In the genomic region with DNA sequence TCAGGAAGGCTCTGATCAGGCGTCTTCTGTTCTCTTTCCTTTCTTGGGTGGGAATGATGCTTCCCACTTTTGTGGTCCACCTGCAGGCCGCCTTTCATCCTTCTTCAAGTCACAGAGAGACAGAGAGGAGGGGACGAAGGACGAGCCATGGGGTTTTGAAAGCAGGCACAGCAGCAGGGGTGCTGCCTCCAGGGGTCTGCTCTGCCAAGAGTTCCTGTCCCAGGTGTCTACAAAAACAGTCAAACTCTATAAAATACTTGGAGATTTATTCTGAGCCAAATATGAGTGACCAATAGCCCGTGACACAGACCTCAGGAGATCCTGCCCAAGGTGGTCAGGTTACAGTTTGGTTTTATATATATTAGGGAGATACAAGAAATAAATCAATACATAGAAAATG, we compare ENCODE assay signal across 15 cellular contexts. TPM values are rescaled to one million over a fixed set of nuclear protein-coding genes. Genes with fewer than 3 reads are reported as not detected.
DNase-seq lines count a peak whose midpoint lies in the region; TF ChIP-seq lines count a peak whose summit lies in the region.
"Had no signal": no experiment of that assay in that cellular context is flagged by ENCODE, and none has a peak within 500 bp of the region (broad histone marks: within the 10 kb centered on the region; RNA-seq: fewer than 3 reads in every experiment).

No MANE protein-coding gene starts in this region.

- TF ChIP-seq POLR2A in esophagus squamous epithelium (IDR thresholded peaks at IDR 0.05) (no peak), spleen (IDR thresholded peaks at IDR 0.05) (no peak), ovary (IDR thresholded peaks at IDR 0.05) (no peak)

- no peak overlapping the region for H3K4me3 ChIP-seq in CD4-positive, alpha-beta memory T cell (ENCODE audit: low read length in 2 of 2)
- H3K4me3 ChIP-seq in HL-60 (replicated peaks; ENCODE audit: insufficient read depth, low read length) (no peak overlapping the region), esophagus squamous epithelium (no peak overlapping the region), spleen (peak overlapping the region in 1 of 8 donors; percentile 59), ovary (no peak overlapping the region)
- H3K4me3 ChIP-seq: colonic mucosa had no signal

- 77 to 90% methylated on average over 4 to 5 of the region's 5 CpGs for WGBS in esophagus squamous epithelium, 2 donors
- 73 to 87% (median 76%) methylated on average over 5 of the region's 5 CpGs for WGBS in spleen, 5 donors
- 94 to 99% (median 96%) methylated on average over 5 of the region's 5 CpGs for WGBS in ovary, 3 donors

- peaks cover 0 to 4% (median 0%) of the 10 kb centered on the region in 8 donors for H3K9me3 Mint-ChIP-seq in CD4-positive, alpha-beta memory T cell
- H3K9me3 Mint-ChIP-seq: CD14-positive monocyte; nephron progenitor cell; stimulated activated naive CD8-positive, alpha-beta T cell treated with anti-CD3 and anti-CD28 coated beads, Interleukin-15, Interleukin-2, amounts not matched to agents 100 ng/mL and 50 ng/mL, for 24 hours had no signal

- H3K27ac Mint-ChIP-seq in CD4-positive, alpha-beta memory T cell: no peak overlapping the region
- H3K27ac Mint-ChIP-seq: CD14-positive monocyte; nephron progenitor cell; stimulated activated naive CD8-positive, alpha-beta T cell treated with anti-CD3 and anti-CD28 coated beads, Interleukin-15, Interleukin-2, amounts not matched to agents 100 ng/mL and 50 ng/mL, for 24 hours had no signal

- no peaks in the 10 kb centered on the region for H3K27me3 ChIP-seq in CD4-positive, alpha-beta memory T cell (ENCODE audit: insufficient read depth, low read length)
- H3K27me3 ChIP-seq in HL-60 (ENCODE audit: insufficient read depth, poor library complexity, severe bottlenecking) (no peaks in the 10 kb centered on the region), esophagus squamous epithelium (no peaks in the 10 kb centered on the region), spleen (replicated peaks in 1 of 7) (no peaks in the 10 kb centered on the region), ovary (no peaks in the 10 kb centered on the region)
- H3K27me3 ChIP-seq: colonic mucosa had no signal

- peaks cover 0 to 2% of the 10 kb centered on the region in 2 donors for H3K27me3 Mint-ChIP-seq in CD4-positive, alpha-beta memory T cell
- H3K27me3 Mint-ChIP-seq: stimulated activated naive CD8-positive, alpha-beta T cell treated with anti-CD3 and anti-CD28 coated beads, Interleukin-15, Interleukin-2, amounts not matched to agents 100 ng/mL and 50 ng/mL, for 24 hours had no signal

- TF ChIP-seq EP300 in ovary (IDR thresholded peaks at IDR 0.05): no peak

- peak overlapping the region in 6 of 8 donors; percentile 49 to 90 (median 84) for H3K4me3 Mint-ChIP-seq in CD4-positive, alpha-beta memory T cell
- H3K4me3 Mint-ChIP-seq: nephron progenitor cell; stimulated activated naive CD8-positive, alpha-beta T cell treated with anti-CD3 and anti-CD28 coated beads, Interleukin-15, Interleukin-2, amounts not matched to agents 100 ng/mL and 50 ng/mL, for 24 hours had no signal

- CTCF ChIA-PET in CD4-positive, alpha-beta memory T cell (lab: Charles Lee; ENCODE audit: partially characterized antibody): interaction anchor here (1.5 to 7.3 kb wide), 5 partner anchors 18 to 70 kb away, joined by 4 to 258 read pairs (median 133); a partner anchor contains a TSS

- no peaks in the 10 kb centered on the region for H3K9me3 ChIP-seq in CD4-positive, alpha-beta memory T cell (ENCODE audit: control insufficient read depth in 1 of 2, low read length in 2 of 2)
- H3K9me3 ChIP-seq in esophagus squamous epithelium: no peaks in the 10 kb centered on the region
- H3K9me3 ChIP-seq in spleen: no peaks in the 10 kb centered on the region
- no peaks in the 10 kb centered on the region for H3K9me3 ChIP-seq in ovary
- H3K9me3 ChIP-seq: colonic mucosa had no signal

- H3K4me1 ChIP-seq in CD4-positive, alpha-beta memory T cell (ENCODE audit: insufficient read depth, low read length): peaks cover 99% of the 10 kb centered on the region
- H3K4me1 ChIP-seq in esophagus squamous epithelium (peaks cover 4 to 40% (median 11%) of the 10 kb centered on the region in 3 donors), spleen (peaks cover 49 to 100% (median 97%) of the 10 kb centered on the region in 6 donors), ovary (ENCODE audit: insufficient read depth) (peaks cover 8% of the 10 kb centered on the region)
- H3K4me1 ChIP-seq: colonic mucosa had no signal

- H3K36me3 Mint-ChIP-seq in CD4-positive, alpha-beta memory T cell: peaks cover 0 to 3% of the 10 kb centered on the region in 2 donors

- peak in 1 of 5 donors; percentile 10 for DNase-seq in CD4-positive, alpha-beta memory T cell
- DNase-seq in HL-60 (ENCODE audit: low read depth in 1 of 2, low spot score in 1 of 2): no peak
- no peak for DNase-seq in esophagus squamous epithelium (lab: John Stamatoyannopoulos, UW)
- no peak for DNase-seq in spleen
- DNase-seq in ovary: no peak
- no peak for DNase-seq in stimulated activated CD4-positive, alpha-beta T cell treated with anti-CD3 and anti-CD28 coated beads, Interleukin-4, amount 100 ng/mL, for 24 hours
- DNase-seq in EL: no peak
- DNase-seq: amniotic stem cell, colonic mucosa, NCI-H2107, NCI-H774, nephron progenitor cell had no signal

- intact Hi-C loops in CD4-positive, alpha-beta memory T cell (cut with micrococcal nuclease): no loop called here
- intact Hi-C loops in esophagus squamous epithelium (cut with DNase I) (no loop called here), spleen (cut with DNase I; ENCODE audit: low total_unique reads) (no loop called here), ovary (cut with DNase I) (loop anchor here in 1 of 4 donors (5.0 kb wide), 1 partner anchor 65 kb away; no protein-coding TSS in a partner anchor)

- H3K27ac ChIP-seq in CD4-positive, alpha-beta memory T cell (ENCODE audit: low read depth, low read length): peak overlapping the region; percentile 94
- H3K27ac ChIP-seq in HL-60 (replicated peaks) (peak overlapping the region; percentile 77), esophagus squamous epithelium (peak overlapping the region in 3 of 4 donors; percentile 73 to 87 (median 77)), spleen (peak overlapping the region; percentile 78 to 95 (median 86)), ovary (peak overlapping the region in 1 of 2 donors; percentile 66)

- TF ChIP-seq CTCF in HL-60 (IDR thresholded peaks at IDR 0.05; ENCODE audit: insufficient read depth, low read length) (no peak), esophagus squamous epithelium (IDR thresholded peaks at IDR 0.05) (no peak), spleen (IDR thresholded peaks at IDR 0.05 in 8 of 11, conservative IDR thresholded peaks at IDR 0.05 in 3 of 11) (no peak), ovary (IDR thresholded peaks at IDR 0.05) (no peak)

- peaks cover 0 to 53% (median 24%) of the 10 kb centered on the region in 4 donors for H3K4me1 Mint-ChIP-seq in CD4-positive, alpha-beta memory T cell

- POLR2A ChIA-PET in CD4-positive, alpha-beta memory T cell (lab: Charles Lee; ENCODE audit: partially characterized antibody): interaction anchor here (2.5 to 10.6 kb wide), 6 partner anchors 14 to 70 kb away, joined by 31 to 664 read pairs (median 110); a partner anchor contains a TSS

- no peaks in the 10 kb centered on the region for H3K36me3 ChIP-seq in CD4-positive, alpha-beta memory T cell (ENCODE audit: insufficient read depth, low read length)
- H3K36me3 ChIP-seq in esophagus squamous epithelium (no peaks in the 10 kb centered on the region), spleen (no peaks in the 10 kb centered on the region), ovary (no peaks in the 10 kb centered on the region)
- H3K36me3 ChIP-seq: colonic mucosa had no signal

RNA-seq across cellular contexts. Expression of a gene that starts 34.5 kb away (rescaled TPM):
- 100 to 1,000 TPM; 291 to 318 TPM for total RNA-seq in CD4-positive, alpha-beta memory T cell
- polyA plus RNA-seq in CD4-positive, alpha-beta memory T cell: 100 to 1,000 TPM; 117 to 259 TPM
- total RNA-seq in esophagus squamous epithelium (10 to 100 TPM in 3 of 4 donors, 1 to 10 TPM in 1; 3.9 to 17.9 (median 12.6) TPM), spleen (100 to 1,000 TPM; 186 to 272 (median 219) TPM), ovary (10 to 100 TPM in 3 of 7 donors, 1 to 10 TPM in 4; 5.0 to 15.7 (median 6.4) TPM)
- polyA plus RNA-seq in spleen (10 to 100 TPM; 28.3 to 33.1 (median 29.3) TPM), ovary (10 to 100 TPM in 1 of 2 donors, 1 to 10 TPM in 1; 3.1 to 31.1 TPM)

RNA-seq across cellular contexts. Expression of a gene that starts 57.1 kb away (rescaled TPM):
- not detected for total RNA-seq in CD4-positive, alpha-beta memory T cell
- not detected for polyA plus RNA-seq in CD4-positive, alpha-beta memory T cell
- total RNA-seq in esophagus squamous epithelium: 1 to 10 TPM in 3 of 4 donors, under 1 TPM in 1; 0.38 to 9.3 (median 2.4) TPM
- total RNA-seq in spleen: 1 to 10 TPM in 3 of 7 donors, under 1 TPM in 4; 0.13 to 2.2 (median 0.97) TPM
- polyA plus RNA-seq in spleen: under 1 TPM; 0.63 to 0.80 (median 0.74) TPM
- total RNA-seq in ovary: 10 to 100 TPM in 1 of 7 donors, 1 to 10 TPM in 4, under 1 TPM in 2; 0.24 to 13.6 (median 2.0) TPM
- polyA plus RNA-seq in ovary: 10 to 100 TPM in 1 of 2 donors, 1 to 10 TPM in 1; 3.5 to 12.1 TPM
- total RNA-seq: T-helper 2 cell treated with Interferon-gamma antibody and Interleukin-4, amounts not matched to agents 100 ng/mL and 5 ng/mL, for 36 hours had no signal

Comparison
In these comparisons a context has a peak if more than half of its experiments do, and no peak if none do; other contexts are left out.
1. RNA of a gene that starts 34.5 kb away (total RNA-seq): 291 to 318 TPM in CD4-positive, alpha-beta memory T cell and 186 to 272 TPM in spleen; 3.9 to 17.9 TPM in esophagus squamous epithelium and 5.0 to 15.7 TPM in ovary; every median in the first group is over 4 times any median in the second.